8 cellular contexts compared by ENCODE assay signal in genomic region chr19:44847144-44848035, GRCh38. TPM values are rescaled to one million over a fixed set of nuclear protein-coding genes. Genes with fewer than 3 reads are reported as not detected.
A peak's percentile ranks its signal among the peaks of the same experiment; 100 is the strongest.
DNase-seq lines count a peak whose midpoint lies in the region; ATAC-seq and TF ChIP-seq lines count a peak whose summit lies in the region.

No MANE protein-coding gene starts in this region.

- TF ChIP-seq CTCF in dorsolateral prefrontal cortex (IDR thresholded peaks at IDR 0.05 in 54 of 56, conservative IDR thresholded peaks at IDR 0.05 in 2 of 56; ENCODE audit: low read depth in 1 of 56, partially characterized antibody in 56 of 56) (no peak), lower leg skin (IDR thresholded peaks at IDR 0.05) (no peak)

- WGBS in lower leg skin, 2 donors = 1% methylated on average over 37 to 47 of the region's 47 CpGs

- DNase-seq in activated CD4-positive, alpha-beta T cell treated with anti-CD3 and anti-CD28 coated beads for 36 hours = peak; percentile 17
- no peak for DNase-seq in activated CD4-positive, alpha-beta T cell treated with anti-CD3 and anti-CD28 coated beads, Interleukin-2, amount 50 U/mL, for 4 hours
- DNase-seq in SJCRH30 (peak; percentile 48 to 51), dorsolateral prefrontal cortex (peak in 1 of 10 donors; percentile 48), lower leg skin (ENCODE audit: low spot score in 2 of 2) (peak; percentile 71 to 96)

- H3K27me3 Mint-ChIP-seq in activated CD4-positive, alpha-beta T cell treated with anti-CD3 and anti-CD28 coated beads for 36 hours = peaks cover 21% of the 10 kb centered on the region

- H3K4me1 ChIP-seq in SJCRH30 = peaks cover 19% of the 10 kb centered on the region

- no peak for ATAC-seq in activated CD4-positive, alpha-beta T cell treated with anti-CD3 and anti-CD28 coated beads for 36 hours
- ATAC-seq in HG03039 (IDR thresholded peaks at IDR 0.05; ENCODE audit: unreplicated experiment) (no peak), GM18867 (IDR thresholded peaks at IDR 0.05; ENCODE audit: unreplicated experiment) (no peak)

- H3K4me3 ChIP-seq in SJCRH30 (peak overlapping the region; percentile 100), dorsolateral prefrontal cortex (peak overlapping the region; percentile 59 to 91 (median 76)), lower leg skin (ENCODE audit: low read depth, poor library complexity, severe bottlenecking) (peak overlapping the region; percentile 89)

- H3K9me3 Mint-ChIP-seq in activated CD4-positive, alpha-beta T cell treated with anti-CD3 and anti-CD28 coated beads for 36 hours (ENCODE audit: low read depth) = no peaks in the 10 kb centered on the region

- intact Hi-C loops in activated CD4-positive, alpha-beta T cell treated with anti-CD3 and anti-CD28 coated beads for 36 hours (cut with DNase I, micrococcal nuclease) = loop anchor here in 1 of 2 experiments (2.0 to 10.0 kb wide), 3 partner anchors 65 to 153 kb away; partner anchors contain the start of genes CEACAM16 and CLPTM1
- intact Hi-C loops in dorsolateral prefrontal cortex (cut with DNase I) = loop anchor here (2.0 to 10.0 kb wide), 3 partner anchors 49 to 123 kb away; no protein-coding TSS in a partner anchor
- intact Hi-C loops in lower leg skin (cut with DNase I; ENCODE audit: low total_unique reads) = loop anchor here (10.0 kb wide), 1 partner anchor 53 kb away; no protein-coding TSS in a partner anchor

- no peak overlapping the region for H3K27ac Mint-ChIP-seq in activated CD4-positive, alpha-beta T cell treated with anti-CD3 and anti-CD28 coated beads for 36 hours

- H3K4me1 Mint-ChIP-seq in activated CD4-positive, alpha-beta T cell treated with anti-CD3 and anti-CD28 coated beads for 36 hours = peaks cover 21% of the 10 kb centered on the region

- H3K9me3 ChIP-seq in SJCRH30 (replicated peaks) = no peaks in the 10 kb centered on the region

- no peaks in the 10 kb centered on the region for H3K36me3 Mint-ChIP-seq in activated CD4-positive, alpha-beta T cell treated with anti-CD3 and anti-CD28 coated beads for 36 hours (ENCODE audit: low read depth)

- H3K27ac ChIP-seq in SJCRH30 (peak overlapping the region; percentile 61), dorsolateral prefrontal cortex (peak overlapping the region in 52 of 59 donors; percentile 1 to 93 (median 70)), temporal lobe (ENCODE audit: low read depth, low read length) (peak overlapping the region; percentile 38)

- peak in 1 of 2 donors; percentile 35 for TF ChIP-seq POLR2A in lower leg skin (IDR thresholded peaks at IDR 0.05)

- H3K36me3 ChIP-seq in SJCRH30 = 0 out of 2 replicates have a peak, but pooled peaks cover 2% of the 10 kb centered on the region

- POLR2A ChIA-PET in activated CD4-positive, alpha-beta T cell treated with anti-CD3 and anti-CD28 coated beads for 36 hours (lab: Charles Lee) = no interaction called here

- no peaks in the 10 kb centered on the region for H3K27me3 ChIP-seq in SJCRH30
- H3K27me3 ChIP-seq in dorsolateral prefrontal cortex = peaks cover 0 to 8% (median 0%) of the 10 kb centered on the region in 45 donors

- CTCF ChIA-PET in activated CD4-positive, alpha-beta T cell treated with anti-CD3 and anti-CD28 coated beads for 36 hours (lab: Charles Lee) = interaction anchor here (0.7 to 0.8 kb wide), 3 partner anchors 35 to 120 kb away, joined by 3 to 4 read pairs (median 3); no protein-coding TSS in a partner anchor

- peak overlapping the region; percentile 58 for H3K4me3 Mint-ChIP-seq in activated CD4-positive, alpha-beta T cell treated with anti-CD3 and anti-CD28 coated beads for 36 hours

RNA-seq across cellular contexts. Expression of gene NECTIN2, which starts 1.3 kb away (rescaled TPM):
- total RNA-seq in activated CD4-positive, alpha-beta T cell treated with anti-CD3 and anti-CD28 coated beads for 36 hours = under 1 TPM; 0.80 to 0.93 TPM
- 46.0 and 50.2 TPM in 2 replicates for total RNA-seq in SJCRH30 (2014; rRNA removed; shearing (Covaris generic))
- 10 to 100 TPM; 11.4 to 44.7 (median 20.5) TPM for total RNA-seq in dorsolateral prefrontal cortex
- 10 to 100 TPM; 75.2 to 91.1 (median 82.4) TPM for total RNA-seq in lower leg skin
- total RNA-seq in temporal lobe = 19.4 TPM

RNA-seq across cellular contexts. Expression of gene BCAM, which starts 38.5 kb away (rescaled TPM):
- total RNA-seq in activated CD4-positive, alpha-beta T cell treated with anti-CD3 and anti-CD28 coated beads for 36 hours = not detected
- 15.5 and 15.9 TPM in 2 replicates for total RNA-seq in SJCRH30 (2014; rRNA removed; shearing (Covaris generic))
- total RNA-seq in dorsolateral prefrontal cortex = 10 to 100 TPM in 119 of 120 experiments, 1 to 10 TPM in 1; 9.2 to 58.9 (median 22.6) TPM
- 10 to 100 TPM; 32.3 to 73.5 (median 58.0) TPM for total RNA-seq in lower leg skin
- total RNA-seq in temporal lobe = 7.9 TPM

RNA-seq across cellular contexts. Expression of gene TOMM40, which starts 43.7 kb away (rescaled TPM):
- 100 to 1,000 TPM; 120 to 132 TPM for total RNA-seq in activated CD4-positive, alpha-beta T cell treated with anti-CD3 and anti-CD28 coated beads for 36 hours
- 104 and 110 TPM in 2 replicates for total RNA-seq in SJCRH30 (2014; rRNA removed; shearing (Covaris generic))
- total RNA-seq in dorsolateral prefrontal cortex (10 to 100 TPM; 34.1 to 67.1 (median 47.2) TPM), lower leg skin (10 to 100 TPM; 32.5 to 52.3 (median 46.4) TPM), temporal lobe (18.2 TPM)

RNA-seq across cellular contexts. Expression of gene APOE, which starts 58.2 kb away (rescaled TPM):
- under 1 TPM; 0.55 to 0.70 TPM for total RNA-seq in activated CD4-positive, alpha-beta T cell treated with anti-CD3 and anti-CD28 coated beads for 36 hours
- total RNA-seq in SJCRH30 (2014; rRNA removed; shearing (Covaris generic)) = 4.5 and 6.5 TPM in 2 replicates
- 1,000 to 10,000 TPM in 1 of 120 experiments, 100 to 1,000 TPM in 119; 258 to 1,236 (median 470) TPM for total RNA-seq in dorsolateral prefrontal cortex
- 100 to 1,000 TPM; 511 to 997 (median 747) TPM for total RNA-seq in lower leg skin
- 73.5 TPM for total RNA-seq in temporal lobe

Comparison
In these comparisons a context has a peak if more than half of its experiments do, and no peak if none do; other contexts are left out.
1. DNase-seq: peak in activated CD4-positive, alpha-beta T cell treated with anti-CD3 and anti-CD28 coated beads for 36 hours (single experiment), SJCRH30 (2 of 2) and lower leg skin (2 of 2); none in activated CD4-positive, alpha-beta T cell treated with anti-CD3 and anti-CD28 coated beads, Interleukin-2, amount 50 U/mL, for 4 hours (0 of 2).
2. RNA of gene NECTIN2, which starts 1.3 kb away (total RNA-seq): 75.2 to 91.1 TPM in lower leg skin, 46.0 to 50.2 TPM in SJCRH30, 11.4 to 44.7 TPM in dorsolateral prefrontal cortex and 19.4 TPM in temporal lobe (single experiment); 0.80 to 0.93 TPM in activated CD4-positive, alpha-beta T cell treated with anti-CD3 and anti-CD28 coated beads for 36 hours; every median in the first group is over 4 times any median in the second.
3. Peak in every context shown above with its lines, with median percentiles within 50 percentile points of each other: H3K27ac ChIP-seq and H3K4me3 ChIP-seq.